Comparison of ENCODE assay signal across 23 cellular contexts in genomic region chr10:34995925-34996324, GRCh38.
"Had no signal": no experiment of that assay in that cellular context is flagged by ENCODE, and none has a peak within 500 bp of the region (broad histone marks: within the 10 kb centered on the region; RNA-seq: fewer than 3 reads in every experiment).

No MANE protein-coding gene starts in this region.

- H3K36me3 Mint-ChIP-seq: activated naive CD4-positive, alpha-beta T cell treated with anti-CD3 and anti-CD28 coated beads, Interleukin-2, amount 50 U/mL, for 72 hours; mesothelial cell of epicardium; natural killer cell treated with Interleukin-12 subunit alpha and Interleukin-12 subunit beta and Interleukin-15 and Interleukin-18, amount 100 ng/mL, for 72 hours had no signal

- H3K27ac Mint-ChIP-seq: mesothelial cell of epicardium had no signal

- H3K4me3 ChIP-seq: ascending aorta, lung, pancreas, psoas muscle, right atrium auricular region, spleen, tibial nerve had no signal

- H3K27me3 ChIP-seq: ascending aorta, foreskin keratinocyte, pancreas, right atrium auricular region, spleen, tibial nerve had no signal

- H3K9me3 ChIP-seq: ascending aorta, neutrophil, pancreas, psoas muscle, right atrium auricular region, spleen, tibial nerve had no signal

- ATAC-seq: activated naive CD4-positive, alpha-beta T cell treated with anti-CD3 and anti-CD28 coated beads, Interleukin-2, amount 50 U/mL, for 72 hours; foreskin keratinocyte; natural killer cell treated with Interleukin-12 subunit alpha and Interleukin-12 subunit beta and Interleukin-15 and Interleukin-18, amount 100 ng/mL, for 72 hours; pancreas; psoas muscle; stimulated activated naive CD8-positive, alpha-beta T cell treated with anti-CD3 and anti-CD28 coated beads, Interleukin-15, amount 100 ng/mL, for 72 hours had no signal

- DNase-seq: activated CD4-positive, alpha-beta T cell treated with anti-CD3 and anti-CD28 coated beads for 4 hours; activated CD4-positive, alpha-beta T cell treated with anti-CD3 and anti-CD28 coated beads, Interleukin-2, amount 50 U/mL, for 48 hours; activated CD4-positive, CD25-positive, alpha-beta regulatory T cell; central memory CD4-positive, alpha-beta T cell; dermis blood vessel endothelial cell; effector CD8-positive, alpha-beta T cell; foreskin keratinocyte; islet precursor cell; pancreas; psoas muscle; spleen; stimulated activated CD4-positive, alpha-beta T cell treated with anti-CD3 and anti-CD28 coated beads, Interleukin-4, amount 100 ng/mL, for 1 hour; stimulated activated naive CD8-positive, alpha-beta T cell treated with anti-CD3 and anti-CD28 coated beads, Interleukin-15, amount 100 ng/mL, for 72 hours; T1000 had no signal

- H3K27me3 Mint-ChIP-seq: natural killer cell treated with Interleukin-12 subunit alpha and Interleukin-12 subunit beta and Interleukin-15 and Interleukin-18, amount 100 ng/mL, for 72 hours; stimulated activated naive CD8-positive, alpha-beta T cell treated with anti-CD3 and anti-CD28 coated beads, Interleukin-15, amount 100 ng/mL, for 72 hours had no signal

- H3K4me3 Mint-ChIP-seq: mesothelial cell of epicardium; natural killer cell treated with Interleukin-12 subunit alpha and Interleukin-12 subunit beta and Interleukin-15 and Interleukin-18, amount 100 ng/mL, for 72 hours; stimulated activated naive CD8-positive, alpha-beta T cell treated with anti-CD3 and anti-CD28 coated beads, Interleukin-15, amount 100 ng/mL, for 72 hours; T-helper 1 cell treated with Interleukin-12 subunit alpha and Interleukin-12 subunit beta and Interleukin-4 antibody, amounts not matched to agents 30 μg/mL and 1 μg/mL, for 36 hours had no signal

- H3K4me1 ChIP-seq: ascending aorta, pancreas, psoas muscle had no signal

- H3K9me3 Mint-ChIP-seq: activated naive CD4-positive, alpha-beta T cell treated with anti-CD3 and anti-CD28 coated beads, Interleukin-2, amount 50 U/mL, for 72 hours; mesothelial cell of epicardium; natural killer cell treated with Interleukin-12 subunit alpha and Interleukin-12 subunit beta and Interleukin-15 and Interleukin-18, amount 100 ng/mL, for 72 hours; stimulated activated naive CD8-positive, alpha-beta T cell treated with anti-CD3 and anti-CD28 coated beads, Interleukin-15, amount 100 ng/mL, for 72 hours; T-helper 1 cell treated with Interleukin-12 subunit alpha and Interleukin-12 subunit beta and Interleukin-4 antibody, amounts not matched to agents 30 μg/mL and 1 μg/mL, for 36 hours had no signal

- H3K27ac ChIP-seq: ascending aorta, foreskin keratinocyte, neutrophil, pancreas, psoas muscle, right atrium auricular region, spleen, tibial nerve had no signal

- H3K36me3 ChIP-seq: ascending aorta, neutrophil, pancreas, right atrium auricular region, spleen had no signal
